29 cellular contexts compared by ENCODE assay signal in the genomic region with DNA sequence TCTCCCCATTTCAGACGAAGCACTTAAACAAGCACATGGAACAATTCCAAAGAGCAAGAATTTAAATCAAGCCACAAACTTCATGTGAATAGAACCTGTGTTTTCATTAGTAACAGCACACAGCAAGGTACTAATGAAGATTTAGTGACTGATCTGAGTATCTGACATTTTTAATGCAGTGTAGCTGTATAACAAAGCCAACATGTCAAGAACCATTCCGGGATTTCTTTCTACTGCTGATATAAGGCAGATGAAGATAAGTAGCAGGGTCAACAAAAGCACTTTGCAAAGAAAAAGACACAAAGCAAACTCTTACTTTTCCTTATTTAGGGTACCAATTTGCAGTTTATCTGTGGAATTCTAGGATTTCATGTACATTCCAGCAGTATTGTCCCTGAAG.
"Had no signal": no experiment of that assay in that cellular context is flagged by ENCODE, and none has a peak within 500 bp of the region (broad histone marks: within the 10 kb centered on the region; RNA-seq: fewer than 3 reads in every experiment).

No MANE protein-coding gene starts in this region.

- H3K27me3 Mint-ChIP-seq: activated CD4-positive, alpha-beta memory T cell treated with anti-CD3 and anti-CD28 coated beads, Interleukin-2, amount 10 ng/mL, durations not matched to agents 7 days and 5 days; activated CD4-positive, alpha-beta T cell treated with anti-CD3 and anti-CD28 coated beads, Interleukin-2, amount 10 ng/mL, durations not matched to agents 7 days and 5 days; activated T-helper 17 cell treated with anti-CD3 and anti-CD28 coated beads, Interleukin-2, amount 50 U/mL, for 72 hours; effector memory CD8-positive, alpha-beta T cell had no signal

- H3K36me3 ChIP-seq: vagina had no signal

- H3K27ac Mint-ChIP-seq: activated CD4-positive, alpha-beta memory T cell treated with anti-CD3 and anti-CD28 coated beads, Interleukin-2, amount 10 ng/mL, durations not matched to agents 7 days and 5 days; activated CD4-positive, alpha-beta T cell treated with anti-CD3 and anti-CD28 coated beads, Interleukin-2, amount 10 ng/mL, durations not matched to agents 7 days and 5 days; activated T-helper 17 cell treated with anti-CD3 and anti-CD28 coated beads, Interleukin-2, amount 50 U/mL, for 72 hours; natural killer cell had no signal

- H3K27me3 ChIP-seq: brain microvascular endothelial cell, gastroesophageal sphincter, hepatocyte, right lobe of liver, testis, vagina had no signal

- H3K4me1 ChIP-seq: right lobe of liver, testis, vagina had no signal

- FAIRE-seq: astrocyte had no signal

- DNase-seq: activated CD4-positive, alpha-beta memory T cell treated with anti-CD3 and anti-CD28 coated beads, Interleukin-2, amount 10 ng/mL, durations not matched to agents 7 days and 5 days; activated CD4-positive, alpha-beta T cell treated with anti-CD3 and anti-CD28 coated beads for 1 hour; activated CD4-positive, alpha-beta T cell treated with anti-CD3 and anti-CD28 coated beads, Interleukin-2, amount 10 ng/mL, durations not matched to agents 7 days and 5 days; activated gamma-delta T cell treated with Interleukin-2 at 50 U/mL for 16 hours; activated naive CD4-positive, alpha-beta T cell treated with anti-CD3 and anti-CD28 coated beads, Interleukin-2, amount 50 U/mL, for 16 hours; activated T-cell treated with anti-CD3 and anti-CD28 coated beads, Interleukin-2, amount 50 U/mL, for 4 hours; amniotic stem cell; brain microvascular endothelial cell; effector memory CD8-positive, alpha-beta T cell; erythroblast; islet precursor cell; left cardiac atrium; mammary epithelial cell; natural killer cell; posterior cingulate gyrus; right lobe of liver; stimulated activated CD4-positive, alpha-beta T cell treated with anti-CD3 and anti-CD28 coated beads, Interleukin-12 subunit alpha, Interleukin-12 subunit beta, amount 100 ng/mL, for 4 hours; stimulated activated CD4-positive, alpha-beta T cell treated with anti-CD3 and anti-CD28 coated beads, Interleukin-4, amount 100 ng/mL, for 1 hour; stimulated activated naive CD8-positive, alpha-beta T cell treated with anti-CD3 and anti-CD28 coated beads, Interleukin-15, Interleukin-2, amounts not matched to agents 100 U/mL and 50 U/mL, for 24 hours; T-helper 2 cell; testis; trophoblast cell had no signal

- H3K9me3 Mint-ChIP-seq: activated CD4-positive, alpha-beta memory T cell treated with anti-CD3 and anti-CD28 coated beads, Interleukin-2, amount 10 ng/mL, durations not matched to agents 7 days and 5 days; activated CD4-positive, alpha-beta T cell treated with anti-CD3 and anti-CD28 coated beads, Interleukin-2, amount 10 ng/mL, durations not matched to agents 7 days and 5 days; activated T-cell treated with anti-CD3 and anti-CD28 coated beads, Interleukin-2, amount 50 U/mL, for 4 hours; activated T-helper 17 cell treated with anti-CD3 and anti-CD28 coated beads, Interleukin-2, amount 50 U/mL, for 72 hours; effector memory CD8-positive, alpha-beta T cell; natural killer cell had no signal

- H3K9me3 ChIP-seq: gastroesophageal sphincter, right lobe of liver, testis, vagina had no signal

- H2AFZ ChIP-seq: hepatocyte had no signal

- H3K4me2 ChIP-seq: hepatocyte had no signal

- H3K27ac ChIP-seq: brain microvascular endothelial cell, coronary artery, gastroesophageal sphincter, hepatocyte, right lobe of liver, skin epidermis, testis, vagina had no signal

- H3K4me3 Mint-ChIP-seq: activated CD4-positive, alpha-beta memory T cell treated with anti-CD3 and anti-CD28 coated beads, Interleukin-2, amount 10 ng/mL, durations not matched to agents 7 days and 5 days; activated CD4-positive, alpha-beta T cell treated with anti-CD3 and anti-CD28 coated beads, Interleukin-2, amount 10 ng/mL, durations not matched to agents 7 days and 5 days; activated T-cell treated with anti-CD3 and anti-CD28 coated beads, Interleukin-2, amount 50 U/mL, for 4 hours; activated T-helper 17 cell treated with anti-CD3 and anti-CD28 coated beads, Interleukin-2, amount 50 U/mL, for 72 hours; effector memory CD8-positive, alpha-beta T cell; natural killer cell had no signal

- H3K4me3 ChIP-seq: coronary artery, gastroesophageal sphincter, hepatocyte, right lobe of liver, skin epidermis, testis, vagina had no signal

- H3K79me2 ChIP-seq: hepatocyte had no signal
